8 cellular contexts compared by ENCODE assay signal in genomic region chr20:297925-298754, GRCh38. TPM values are rescaled to one million over a fixed set of nuclear protein-coding genes. Genes with fewer than 3 reads are reported as not detected.
DNase-seq lines count a peak whose midpoint lies in the region; ATAC-seq and TF ChIP-seq lines count a peak whose summit lies in the region.

No MANE protein-coding gene starts in this region.

- peak; percentile 67 for DNase-seq in COLO829 (ENCODE audit: low spot score)
- DNase-seq in HL-60 (ENCODE audit: low read depth in 1 of 2, low spot score in 1 of 2), result peak; percentile 75 to 86
- DNase-seq in OCI-LY7 (ENCODE audit: low spot score), result peak; percentile 71
- DNase-seq in activated T-helper 1 cell treated with anti-CD3 and anti-CD28 coated beads, Interleukin-2, amount 50 U/mL, for 16 hours (ENCODE audit: low read depth in 1 of 2, low spot score in 1 of 2), result peak; percentile 9 to 16
- DNase-seq in fibroblast of villous mesenchyme (ENCODE audit: low read depth), result peak; percentile 68
- DNase-seq in testis, result peak; percentile 60

- POLR2A ChIA-PET in OCI-LY7 (lab: Charles Lee), result interaction anchor here (0.5 to 2.4 kb wide), 4 partner anchors 12 to 82 kb away, joined by 3 to 10 read pairs (median 5); partner anchors contain the start of genes SOX12 and TRIB3

- H3K27me3 Mint-ChIP-seq in nephron (ENCODE audit: low read depth), result no peaks in the 10 kb centered on the region

- H3K79me2 ChIP-seq in OCI-LY7 (ENCODE audit: insufficient read depth, low read depth, low read length), result peaks cover 34% of the 10 kb centered on the region

- H3K4me1 Mint-ChIP-seq in nephron, result peaks cover 52% of the 10 kb centered on the region

- peaks cover 14% of the 10 kb centered on the region for H3K36me3 Mint-ChIP-seq in nephron (ENCODE audit: low read depth)

- H3K27ac ChIP-seq in HL-60 (replicated peaks) (peak overlapping the region; percentile 93), OCI-LY7 (ENCODE audit: low read depth, low read length, poor library complexity, severe bottlenecking) (peak overlapping the region; percentile 70), testis (peak overlapping the region; percentile 98 to 100)

- no peaks in the 10 kb centered on the region for H3K9me3 Mint-ChIP-seq in nephron

- no peaks in the 10 kb centered on the region for H3K9me3 ChIP-seq in OCI-LY7 (ENCODE audit: low read length)
- no peaks in the 10 kb centered on the region for H3K9me3 ChIP-seq in testis

- TF ChIP-seq CTCF in HL-60 (IDR thresholded peaks at IDR 0.05; ENCODE audit: insufficient read depth, low read length), result no peak
- no peak for TF ChIP-seq CTCF in OCI-LY7 (conservative IDR thresholded peaks at IDR 0.05; ENCODE audit: low read length)
- no peak for TF ChIP-seq CTCF in fibroblast of villous mesenchyme (IDR thresholded peaks at IDR 0.05; ENCODE audit: insufficient read depth, low read depth, low read length)
- TF ChIP-seq CTCF in nephron (IDR thresholded peaks at IDR 0.05; ENCODE audit: unreplicated experiment in 3 of 3), result no peak
- no peak for TF ChIP-seq CTCF in testis (IDR thresholded peaks at IDR 0.05)

- no peak for TF ChIP-seq POLR2A in testis (IDR thresholded peaks at IDR 0.05)

- peak; percentile 21 for ATAC-seq in GM19463 (IDR thresholded peaks at IDR 0.05; ENCODE audit: unreplicated experiment)

- H3K4me3 Mint-ChIP-seq in nephron, result peak overlapping the region; percentile 96 to 99 (median 99)

- H3K4me2 ChIP-seq in OCI-LY7 (ENCODE audit: low read length), result peak overlapping the region; percentile 78

- WGBS in testis, 2 donors, result 0% methylated on average over 8 to 74 of the region's 74 CpGs

- H3K9me2 ChIP-seq in OCI-LY7 (ENCODE audit: insufficient read depth, low read length), result no peaks in the 10 kb centered on the region

- peak overlapping the region; percentile 75 for H2AFZ ChIP-seq in OCI-LY7 (ENCODE audit: low read length)

- BruUV-seq in OCI-LY7 (replicated peaks; lab: Mats Ljungman, UMichigan), result no TSS peak

- peaks cover 16% of the 10 kb centered on the region for H3K36me3 ChIP-seq in OCI-LY7 (ENCODE audit: insufficient read depth, low read length)
- no peaks in the 10 kb centered on the region for H3K36me3 ChIP-seq in testis (ENCODE audit: low read depth, missing control alignments)

- CTCF ChIA-PET in OCI-LY7 (lab: Charles Lee; ENCODE audit: unreplicated experiment), result interaction anchor here (0.7 kb wide), 1 partner anchor 10 kb away, joined by 4 read pairs; no protein-coding TSS in a partner anchor

- H3K4me3 ChIP-seq in HL-60 (replicated peaks; ENCODE audit: insufficient read depth, low read length) (peak overlapping the region; percentile 87), OCI-LY7 (ENCODE audit: low read depth, low read length, poor library complexity, severe bottlenecking) (peak overlapping the region; percentile 80), fibroblast of villous mesenchyme (ENCODE audit: low read depth, low read length) (peak overlapping the region; percentile 97), testis (peak overlapping the region; percentile 89 to 90)

- H3K27me3 ChIP-seq in HL-60 (ENCODE audit: insufficient read depth, poor library complexity, severe bottlenecking), result no peaks in the 10 kb centered on the region
- no peaks in the 10 kb centered on the region for H3K27me3 ChIP-seq in testis

- peaks cover 20% of the 10 kb centered on the region; the same call in 1 of the 2 replicates for H4K20me1 ChIP-seq in OCI-LY7 (ENCODE audit: insufficient read depth, low read length)

- intact Hi-C loops in OCI-LY7 (cut with micrococcal nuclease; ENCODE audit: unreplicated experiment) (loop anchor here (1.0 kb wide), 1 partner anchor 27 kb away; the partner anchor contains the start of gene SOX12), testis (cut with DNase I; ENCODE audit: low total_unique reads) (no loop called here)

- H3K27ac Mint-ChIP-seq in nephron, result peak overlapping the region; percentile 96 to 98 (median 97)

- H3K4me1 ChIP-seq in OCI-LY7 (ENCODE audit: insufficient read depth, low read length, poor library complexity, severe bottlenecking) (peaks cover 31% of the 10 kb centered on the region), testis (peaks cover 33% of the 10 kb centered on the region)

RNA-seq across cellular contexts. Expression of gene ZCCHC3, which starts 0.8 kb away (rescaled TPM):
- total RNA-seq in OCI-LY7 (2014; rRNA removed; shearing (Covaris generic)), result 39.8 and 45.3 TPM in 2 replicates
- total RNA-seq in OCI-LY7 (2022) (34.8 and 35.6 TPM in 2 replicates), fibroblast of villous mesenchyme (10.6 and 11.2 TPM in 2 replicates), testis (10 to 100 TPM; 29.1 to 34.9 TPM)
- 21.2 TPM for polyA plus RNA-seq in testis (ENCODE audit: insufficient read depth, low read depth, low replicate concordance)

RNA-seq across cellular contexts. Expression of gene C20orf96, which starts 7.6 kb away (rescaled TPM):
- 2.6 and 6.3 TPM in 2 replicates for total RNA-seq in OCI-LY7 (2014; rRNA removed; shearing (Covaris generic))
- total RNA-seq in OCI-LY7 (2022) (12.6 and 13.1 TPM in 2 replicates), fibroblast of villous mesenchyme (1.3 and 1.9 TPM in 2 replicates), testis (10 to 100 TPM; 16.7 to 32.0 TPM)
- polyA plus RNA-seq in testis (ENCODE audit: insufficient read depth, low read depth, low replicate concordance), result 46.3 TPM

RNA-seq across cellular contexts. Expression of gene SOX12, which starts 27.2 kb away (rescaled TPM):
- total RNA-seq in OCI-LY7 (2014; rRNA removed; shearing (Covaris generic)), result 12.9 and 16.4 TPM in 2 replicates
- 43.8 and 46.6 TPM in 2 replicates for total RNA-seq in OCI-LY7 (2022)
- 6.0 and 6.8 TPM in 2 replicates for total RNA-seq in fibroblast of villous mesenchyme
- 10 to 100 TPM; 19.2 to 23.8 TPM for total RNA-seq in testis
- polyA plus RNA-seq in testis (ENCODE audit: insufficient read depth, low read depth, low replicate concordance), result 13.4 TPM

RNA-seq across cellular contexts. Expression of gene DEFB132, which starts 40.6 kb away (rescaled TPM):
- not detected in 2 replicates for total RNA-seq in OCI-LY7 (2014; rRNA removed; shearing (Covaris generic))
- total RNA-seq in OCI-LY7 (2022) (not detected in 2 replicates), fibroblast of villous mesenchyme (not detected in 2 replicates), testis (not detected)
- polyA plus RNA-seq in testis (ENCODE audit: insufficient read depth, low read depth, low replicate concordance), result not detected

RNA-seq across cellular contexts. Expression of gene NRSN2, which starts 48.8 kb away (rescaled TPM):
- total RNA-seq in OCI-LY7 (2014; rRNA removed; shearing (Covaris generic)), result 0.32 and 0.49 TPM in 2 replicates
- total RNA-seq in OCI-LY7 (2022), result 0.66 and 0.86 TPM in 2 replicates
- 53.5 and 73.1 TPM in 2 replicates for total RNA-seq in fibroblast of villous mesenchyme
- total RNA-seq in testis, result 10 to 100 TPM; 62.4 to 79.0 TPM
- polyA plus RNA-seq in testis (ENCODE audit: insufficient read depth, low read depth, low replicate concordance), result 49.4 TPM

Comparison
In these comparisons a context has a peak if more than half of its experiments do, and no peak if none do; other contexts are left out.
1. Peak in every context shown above with its lines: DNase-seq, ATAC-seq, H3K4me3 ChIP-seq and H3K27ac ChIP-seq.
2. DNase-seq: peak in every context shown above with its lines; median percentile 80 in HL-60; 71 in OCI-LY7; 68 in fibroblast of villous mesenchyme; 67 in COLO829; 60 in testis; 12 in activated T-helper 1 cell treated with anti-CD3 and anti-CD28 coated beads, Interleukin-2, amount 50 U/mL, for 16 hours.